ENCODE assay signal across 20 cellular contexts in genomic region chr11:1531418-1531817, GRCh38. TPM values are rescaled to one million over a fixed set of nuclear protein-coding genes. Genes with fewer than 3 reads are reported as not detected.
A peak's percentile ranks its signal among the peaks of the same experiment; 100 is the strongest.
DNase-seq lines count a peak whose midpoint lies in the region; ATAC-seq and TF ChIP-seq lines count a peak whose summit lies in the region.
"Had no signal": no experiment of that assay in that cellular context is flagged by ENCODE, and none has a peak within 500 bp of the region (broad histone marks: within the 10 kb centered on the region; RNA-seq: fewer than 3 reads in every experiment).

No MANE protein-coding gene starts in this region.

- H3K36me3 ChIP-seq in BE2C = no peaks in the 10 kb centered on the region
- no peaks in the 10 kb centered on the region for H3K36me3 ChIP-seq in neural progenitor cell
- H3K36me3 ChIP-seq: pancreas had no signal

- no peak overlapping the region for H2AFZ ChIP-seq in neural progenitor cell (replicated peaks)

- no peaks in the 10 kb centered on the region for H3K36me3 Mint-ChIP-seq in neural progenitor cell

- H3K4me1 ChIP-seq in BE2C = peaks cover 5% of the 10 kb centered on the region; the same call in 1 of the 2 replicates
- no peaks in the 10 kb centered on the region for H3K4me1 ChIP-seq in neural progenitor cell
- H3K4me1 ChIP-seq: pancreas had no signal

- H3K27me3 ChIP-seq in BE2C = no peaks in the 10 kb centered on the region
- H3K27me3 ChIP-seq in neural progenitor cell = no peaks in the 10 kb centered on the region
- H3K27me3 ChIP-seq: BLaER1, pancreas had no signal

- DNase-seq in BE2C (peak; percentile 34), NCI-H446 treated with DMSO at 0.1 percent for 48 hours (lab: John Stamatoyannopoulos, UW) (peak; percentile 17), epithelial cell of prostate (ENCODE audit: low read depth, low spot score) (no peak), neural progenitor cell (ENCODE audit: low spot score) (no peak), epidermal melanocyte (ENCODE audit: insufficient read length, low spot score) (no peak), OCI-M1 (lab: John Stamatoyannopoulos, UW) (no peak)
- DNase-seq: activated CD8-positive, alpha-beta memory T cell treated with anti-CD3 and anti-CD28 coated beads for 24 hours; effector CD8-positive, alpha-beta T cell; NCI-H1105; NCI-H524 treated with DMSO at 0.1 percent for 48 hours; RPMI8226; stimulated activated CD4-positive, alpha-beta T cell treated with anti-CD3 and anti-CD28 coated beads, Interleukin-4, amount 100 ng/mL, for 1 hour; T1000 had no signal

- no peak for ATAC-seq in GM18520 (IDR thresholded peaks at IDR 0.05; ENCODE audit: unreplicated experiment)
- ATAC-seq in HG02759 (IDR thresholded peaks at IDR 0.05; ENCODE audit: unreplicated experiment) = no peak

- H3K27ac ChIP-seq in epithelial cell of prostate (peak overlapping the region; percentile 78), neural progenitor cell (no peak overlapping the region)
- H3K27ac ChIP-seq: BLaER1 had no signal

- no peak for TF ChIP-seq CTCF in BE2C (IDR thresholded peaks at IDR 0.05; ENCODE audit: low read depth, low read length)
- no peak for TF ChIP-seq CTCF in neural progenitor cell (IDR thresholded peaks at IDR 0.05)

- H3K4me3 ChIP-seq in BE2C (ENCODE audit: low read depth, low read length) (no peak overlapping the region), neural progenitor cell (no peak overlapping the region)
- H3K4me3 ChIP-seq: BLaER1, lung, pancreas had no signal

- no peak overlapping the region for H3K4me2 ChIP-seq in neural progenitor cell
- H3K4me2 ChIP-seq: BLaER1 had no signal

- H3K4me3 Mint-ChIP-seq in neural progenitor cell = no peak overlapping the region
- H3K4me3 Mint-ChIP-seq: stimulated activated naive CD8-positive, alpha-beta T cell treated with anti-CD3 and anti-CD28 coated beads, Interleukin-15, Interleukin-2, amounts not matched to agents 100 ng/mL and 50 ng/mL, for 24 hours had no signal

- H3K27me3 Mint-ChIP-seq in neural progenitor cell (ENCODE audit: insufficient read depth, low read depth) = peaks cover 3% of the 10 kb centered on the region
- H3K27me3 Mint-ChIP-seq: stimulated activated naive CD8-positive, alpha-beta T cell treated with anti-CD3 and anti-CD28 coated beads, Interleukin-15, Interleukin-2, amounts not matched to agents 100 ng/mL and 50 ng/mL, for 24 hours had no signal

- no peaks in the 10 kb centered on the region for H3K9me3 Mint-ChIP-seq in neural progenitor cell
- H3K9me3 Mint-ChIP-seq: stimulated activated naive CD8-positive, alpha-beta T cell treated with anti-CD3 and anti-CD28 coated beads, Interleukin-15, Interleukin-2, amounts not matched to agents 100 ng/mL and 50 ng/mL, for 24 hours had no signal

- peaks cover 4% of the 10 kb centered on the region for H3K4me1 Mint-ChIP-seq in neural progenitor cell

- H3K9me3 ChIP-seq in BE2C (no peaks in the 10 kb centered on the region), neural progenitor cell (ENCODE audit: low read depth) (no peaks in the 10 kb centered on the region)
- H3K9me3 ChIP-seq: BLaER1, pancreas had no signal

- H3K9ac ChIP-seq in neural progenitor cell = no peak overlapping the region

- peaks cover 49% of the 10 kb centered on the region for H4K20me1 ChIP-seq in neural progenitor cell (ENCODE audit: low read depth)

- no peaks in the 10 kb centered on the region for H3F3A ChIP-seq in neural progenitor cell (ENCODE audit: low read depth)

- peaks cover 37% of the 10 kb centered on the region for H3K79me2 ChIP-seq in neural progenitor cell (ENCODE audit: low read depth)

- peak overlapping the region; percentile 87 for H3K27ac Mint-ChIP-seq in neural progenitor cell
- H3K27ac Mint-ChIP-seq: stimulated activated naive CD8-positive, alpha-beta T cell treated with anti-CD3 and anti-CD28 coated beads, Interleukin-15, Interleukin-2, amounts not matched to agents 100 ng/mL and 50 ng/mL, for 24 hours had no signal

RNA-seq across cellular contexts. Expression of gene DUSP8, which starts 40.7 kb away (rescaled TPM):
- polyA plus RNA-seq in BE2C (2012; ENCODE audit: insufficient read depth, insufficient read length, low read depth) = 40.4 TPM
- 0.09 and 0.28 TPM in 2 replicates for total RNA-seq in neural progenitor cell (ENCODE audit: low replicate concordance)

RNA-seq across cellular contexts. Expression of gene MOB2, which starts 44.8 kb away (rescaled TPM):
- polyA plus RNA-seq in BE2C (2012; ENCODE audit: insufficient read depth, insufficient read length, low read depth) = 46.1 TPM
- 8.0 and 17.6 TPM in 2 replicates for total RNA-seq in neural progenitor cell (ENCODE audit: low replicate concordance)

RNA-seq across cellular contexts. Expression of gene KRTAP5-1, which starts 53.7 kb away (rescaled TPM):
- not detected for polyA plus RNA-seq in BE2C (2012; ENCODE audit: insufficient read depth, insufficient read length, low read depth)
- total RNA-seq in neural progenitor cell (ENCODE audit: low replicate concordance) = not detected in 2 replicates
- total RNA-seq: lung, pancreas had no signal
- polyA plus RNA-seq: adipose tissue, lung had no signal

Comparison
In these comparisons a context has a peak if more than half of its experiments do, and no peak if none do; other contexts are left out.
1. DNase-seq: peak in BE2C (single experiment) and NCI-H446 treated with DMSO at 0.1 percent for 48 hours (single experiment); none in epithelial cell of prostate (single experiment), neural progenitor cell (single experiment), epidermal melanocyte (single experiment) and OCI-M1 (single experiment).